In the genomic region with DNA sequence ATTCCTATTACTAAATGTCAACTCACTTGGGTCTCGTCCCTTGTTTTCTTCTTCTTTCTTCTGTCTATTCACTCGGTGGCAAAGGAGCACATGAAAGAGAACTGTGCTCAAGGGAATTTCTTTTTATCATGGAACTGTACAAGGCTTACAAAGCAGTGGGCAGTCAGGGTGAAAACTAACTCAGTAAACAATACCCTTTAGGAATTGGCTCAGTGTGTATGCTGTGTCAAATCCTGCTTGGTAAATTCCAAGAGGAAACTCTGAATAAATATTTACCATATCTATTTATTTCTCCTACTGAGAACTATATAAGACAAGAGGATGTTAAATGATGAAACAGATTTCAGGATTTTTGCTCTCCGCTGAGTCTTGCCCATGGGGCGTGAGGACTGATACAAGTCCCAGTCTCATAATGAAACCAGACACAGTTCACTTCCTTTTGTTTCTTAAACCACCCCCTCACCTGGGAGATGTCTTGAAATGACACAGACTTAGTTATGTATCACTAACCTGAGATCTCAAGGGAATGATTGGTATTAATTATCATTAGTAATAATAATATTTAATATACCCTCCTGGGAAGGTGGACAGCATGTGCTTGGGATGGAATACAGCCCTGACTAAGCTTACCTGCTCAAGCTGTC, we compare ENCODE assay signal across 9 cellular contexts.
DNase-seq lines count a peak whose midpoint lies in the region; ATAC-seq and FAIRE-seq lines count a peak whose summit lies in the region.
"Had no signal": no experiment of that assay in that cellular context is flagged by ENCODE, and none has a peak within 500 bp of the region (broad histone marks: within the 10 kb centered on the region; RNA-seq: fewer than 3 reads in every experiment).

No MANE protein-coding gene starts in this region.

- no peaks in the 10 kb centered on the region for H3K9me3 ChIP-seq in small intestine (ENCODE audit: control insufficient read depth, low read depth)

- no peak overlapping the region for H3K4me3 ChIP-seq in small intestine (ENCODE audit: low read depth in 1 of 2, low read length in 2 of 2)

- peak; percentile 28 for DNase-seq in germinal center (ENCODE audit: low spot score)
- DNase-seq in HCEC 1CT = no peak
- no peak for DNase-seq in substantia nigra (lab: John Stamatoyannopoulos, UW)
- no peak for DNase-seq in small intestine
- DNase-seq in mesenteric fat pad (ENCODE audit: low spot score) = no peak
- DNase-seq: NCI-H2029 had no signal

- H3K36me3 ChIP-seq in small intestine (ENCODE audit: control insufficient read depth in 2 of 2, insufficient read depth in 2 of 2, low read length in 2 of 2) = no peaks in the 10 kb centered on the region

- FAIRE-seq in small intestine (lab: Jason Lieb, UNC) = no peak

- H3K27ac ChIP-seq in substantia nigra (ENCODE audit: low read depth, low read length, poor library complexity, severe bottlenecking) (no peak overlapping the region), small intestine (ENCODE audit: low read depth in 1 of 2, low read length in 1 of 2) (no peak overlapping the region)

- H3K4me1 ChIP-seq in small intestine (ENCODE audit: control insufficient read depth in 2 of 2, insufficient read depth in 1 of 2, low read depth in 1 of 2, low read length in 1 of 2) = no peaks in the 10 kb centered on the region

- peak; percentile 83 for ATAC-seq in GM18519 (IDR thresholded peaks at IDR 0.05; ENCODE audit: low FRiP score, unreplicated experiment)
- ATAC-seq in GM21528 (IDR thresholded peaks at IDR 0.05; ENCODE audit: low FRiP score, unreplicated experiment) = peak; percentile 91
- ATAC-seq in HG03457 (IDR thresholded peaks at IDR 0.05; ENCODE audit: unreplicated experiment) = peak; percentile 85

- no peaks in the 10 kb centered on the region for H3K27me3 ChIP-seq in small intestine (ENCODE audit: control insufficient read depth in 2 of 2, insufficient read depth in 2 of 2, low read length in 2 of 2)

- WGBS in small intestine, 3 donors = 55 to 72% (median 55%) methylated on average over 4 of the region's 4 CpGs
